20 cellular contexts compared by ENCODE assay signal in genomic region chr2:25819597-25820039, GRCh38. TPM values are rescaled to one million over a fixed set of nuclear protein-coding genes. Genes with fewer than 3 reads are reported as not detected.
DNase-seq lines count a peak whose midpoint lies in the region; TF ChIP-seq lines count a peak whose summit lies in the region.
"Had no signal": no experiment of that assay in that cellular context is flagged by ENCODE, and none has a peak within 500 bp of the region (broad histone marks: within the 10 kb centered on the region; RNA-seq: fewer than 3 reads in every experiment).

No MANE protein-coding gene starts in this region.

- H3K36me3 Mint-ChIP-seq in activated naive CD8-positive, alpha-beta T cell: peaks cover 10% of the 10 kb centered on the region
- peaks cover 45% of the 10 kb centered on the region for H3K36me3 Mint-ChIP-seq in activated naive CD8-positive, alpha-beta T cell treated with anti-CD3 and anti-CD28 coated beads for 36 hours
- H3K36me3 Mint-ChIP-seq in activated naive CD4-positive, alpha-beta T cell treated with anti-CD3 and anti-CD28 coated beads for 36 hours (ENCODE audit: low read depth): peaks cover 13% of the 10 kb centered on the region
- H3K36me3 Mint-ChIP-seq in H9 (ENCODE audit: insufficient read depth in 1 of 3, low read depth in 3 of 3): peaks cover 2 to 14% (median 4%) of the 10 kb centered on the region in 3 experiments; a peak in 4 of 7 replicates

- peak overlapping the region; percentile 19 for H3K27ac Mint-ChIP-seq in activated naive CD8-positive, alpha-beta T cell
- no peak overlapping the region for H3K27ac Mint-ChIP-seq in activated naive CD8-positive, alpha-beta T cell treated with anti-CD3 and anti-CD28 coated beads for 36 hours
- H3K27ac Mint-ChIP-seq in activated naive CD4-positive, alpha-beta T cell treated with anti-CD3 and anti-CD28 coated beads for 36 hours: no peak overlapping the region
- no peak overlapping the region; a peak in 1 of 7 replicates for H3K27ac Mint-ChIP-seq in H9
- H3K27ac Mint-ChIP-seq: HFFc6 had no signal

- no peak overlapping the region for H2BK15ac ChIP-seq in H9 (ENCODE audit: low read depth, low read length)

- H4K8ac ChIP-seq in H9 (replicated peaks; ENCODE audit: insufficient read length, low read depth, low read length): no peak overlapping the region

- H3K9ac ChIP-seq in liver (ENCODE audit: low read depth in 1 of 2, low read length in 2 of 2): no peak overlapping the region
- no peak overlapping the region for H3K9ac ChIP-seq in H9 (ENCODE audit: extremely low read depth, insufficient read length, low read length)
- H3K9ac ChIP-seq: BLaER1, GM23248 had no signal

- no peaks in the 10 kb centered on the region for H3K36me3 ChIP-seq in liver (ENCODE audit: control insufficient read depth in 4 of 4, insufficient read depth in 3 of 4, low read depth in 1 of 4, low read length in 3 of 4)
- no peaks in the 10 kb centered on the region for H3K36me3 ChIP-seq in effector memory CD4-positive, alpha-beta T cell (ENCODE audit: control insufficient read depth, insufficient read depth, low read length)

- TF ChIP-seq POLR2A in erythroblast (IDR thresholded peaks at IDR 0.05; ENCODE audit: low read length): no peak

- H4K91ac ChIP-seq in H9 (ENCODE audit: insufficient read length, low read depth, low read length): no peak overlapping the region

- peaks cover 3% of the 10 kb centered on the region; the same call in 1 of the 2 replicates for H3K79me2 ChIP-seq in H9 (ENCODE audit: insufficient read depth, low read length)

- H3K18ac ChIP-seq in H9 (ENCODE audit: insufficient read length, low read depth, low read length): no peak overlapping the region

- no peak overlapping the region for H3K4me3 Mint-ChIP-seq in activated naive CD8-positive, alpha-beta T cell
- H3K4me3 Mint-ChIP-seq in activated naive CD8-positive, alpha-beta T cell treated with anti-CD3 and anti-CD28 coated beads for 36 hours: no peak overlapping the region
- no peak overlapping the region for H3K4me3 Mint-ChIP-seq in activated naive CD4-positive, alpha-beta T cell treated with anti-CD3 and anti-CD28 coated beads for 36 hours
- H3K4me3 Mint-ChIP-seq in H9: no peak overlapping the region
- H3K4me3 Mint-ChIP-seq: CD14-positive monocyte, HFFc6 had no signal

- H2BK120ac ChIP-seq in H9 (ENCODE audit: low read depth, low read length, poor library complexity, severe bottlenecking): no peak overlapping the region

- no peak overlapping the region for H4K5ac ChIP-seq in H9 (ENCODE audit: insufficient read length, low read depth, low read length)

- no peak overlapping the region for H2BK5ac ChIP-seq in H9 (ENCODE audit: insufficient read length, low read length)

- TF ChIP-seq RAD21 in liver (IDR thresholded peaks at IDR 0.05): peak; percentile 12 to 29

- H4K20me1 ChIP-seq in H9 (ENCODE audit: control insufficient read depth, insufficient read depth, insufficient read length): no peaks in the 10 kb centered on the region

- H2AK5ac ChIP-seq in H9 (ENCODE audit: insufficient read length, low read length): no peak overlapping the region

- no peak overlapping the region for H2AFZ ChIP-seq in H9 (ENCODE audit: low read length)
- H2AFZ ChIP-seq: GM23248 had no signal

- no peak for DNase-seq in activated naive CD8-positive, alpha-beta T cell treated with anti-CD3 and anti-CD28 coated beads for 36 hours
- DNase-seq in erythroblast (lab: John Stamatoyannopoulos, UW) (peak; percentile 26 to 33), H9 (no peak)
- no peak for DNase-seq in activated naive CD4-positive, alpha-beta T cell treated with anti-CD3 and anti-CD28 coated beads for 36 hours
- no peak for DNase-seq in activated CD8-positive, alpha-beta memory T cell treated with anti-CD3 and anti-CD28 coated beads, Interleukin-2, amount 50 U/mL, for 48 hours
- DNase-seq in effector memory CD4-positive, alpha-beta T cell: no peak
- DNase-seq: CD4-positive, alpha-beta memory T cell; COR-L47; DMS 273 treated with DMSO at 0.1 percent for 48 hours; DMS53; DND-41; EL; GM23248; HFFc6 had no signal

- no peaks in the 10 kb centered on the region for H3K27me3 Mint-ChIP-seq in activated naive CD8-positive, alpha-beta T cell
- H3K27me3 Mint-ChIP-seq in activated naive CD8-positive, alpha-beta T cell treated with anti-CD3 and anti-CD28 coated beads for 36 hours: no peaks in the 10 kb centered on the region
- no peaks in the 10 kb centered on the region for H3K27me3 Mint-ChIP-seq in activated naive CD4-positive, alpha-beta T cell treated with anti-CD3 and anti-CD28 coated beads for 36 hours (ENCODE audit: low read depth)
- H3K27me3 Mint-ChIP-seq in H9 (ENCODE audit: low read depth): no peaks in the 10 kb centered on the region
- H3K27me3 Mint-ChIP-seq: CD4-positive, alpha-beta memory T cell had no signal

- no peak overlapping the region for H3K14ac ChIP-seq in H9 (ENCODE audit: insufficient read depth, low read length)

- intact Hi-C loops in activated naive CD4-positive, alpha-beta T cell treated with anti-CD3 and anti-CD28 coated beads for 36 hours (cut with micrococcal nuclease): loop anchor here (5.0 kb wide), 1 partner anchor 67 kb away; no protein-coding TSS in a partner anchor

- no peak overlapping the region for H3K4me3 ChIP-seq in liver (ENCODE audit: low read depth in 1 of 3, low read length in 3 of 3)
- no peak overlapping the region for H3K4me3 ChIP-seq in effector memory CD4-positive, alpha-beta T cell (ENCODE audit: insufficient read depth, low read depth, low read length, poor library complexity, severe bottlenecking)
- H3K4me3 ChIP-seq: BLaER1, GM12878, GM23248 had no signal

- H2BK12ac ChIP-seq in H9 (ENCODE audit: insufficient read length, low read depth, low read length): no peak overlapping the region

- CTCF ChIA-PET in activated naive CD4-positive, alpha-beta T cell treated with anti-CD3 and anti-CD28 coated beads for 36 hours (lab: Charles Lee): no interaction called here

- TF ChIP-seq CTCF in liver (IDR thresholded peaks at IDR 0.05; ENCODE audit: low read depth, low read length, missing input control): no peak
- TF ChIP-seq CTCF in H9 (conservative IDR thresholded peaks at IDR 0.05): no peak

- no peak overlapping the region for H3K4me2 ChIP-seq in H9 (ENCODE audit: insufficient read depth, insufficient read length, low read length)
- H3K4me2 ChIP-seq: BLaER1 had no signal

- H3K9me3 Mint-ChIP-seq in activated naive CD8-positive, alpha-beta T cell (ENCODE audit: low read depth): no peaks in the 10 kb centered on the region
- H3K9me3 Mint-ChIP-seq in activated naive CD8-positive, alpha-beta T cell treated with anti-CD3 and anti-CD28 coated beads for 36 hours: no peaks in the 10 kb centered on the region
- H3K9me3 Mint-ChIP-seq in activated naive CD4-positive, alpha-beta T cell treated with anti-CD3 and anti-CD28 coated beads for 36 hours: no peaks in the 10 kb centered on the region
- no peaks in the 10 kb centered on the region for H3K9me3 Mint-ChIP-seq in H9
- H3K9me3 Mint-ChIP-seq: CD14-positive monocyte, HFFc6 had no signal

- H3K4me1 ChIP-seq in liver (ENCODE audit: control insufficient read depth in 4 of 4, insufficient read depth in 4 of 4, low read length in 3 of 4) (peaks cover 6 to 50% (median 31%) of the 10 kb centered on the region in 4 donors), H9 (ENCODE audit: insufficient read depth, low read length) (no peaks in the 10 kb centered on the region)
- H3K4me1 ChIP-seq in effector memory CD4-positive, alpha-beta T cell (ENCODE audit: control insufficient read depth, insufficient read depth, low read length, poor library complexity, severe bottlenecking): peaks cover 7% of the 10 kb centered on the region
- H3K4me1 ChIP-seq: BLaER1 had no signal

- H2BK20ac ChIP-seq in H9 (ENCODE audit: low read depth, low read length, poor library complexity, severe bottlenecking): no peak overlapping the region

- peaks cover 74% of the 10 kb centered on the region for H3K4me1 Mint-ChIP-seq in activated naive CD8-positive, alpha-beta T cell (ENCODE audit: low read depth)
- peaks cover 54% of the 10 kb centered on the region for H3K4me1 Mint-ChIP-seq in activated naive CD8-positive, alpha-beta T cell treated with anti-CD3 and anti-CD28 coated beads for 36 hours
- H3K4me1 Mint-ChIP-seq in activated naive CD4-positive, alpha-beta T cell treated with anti-CD3 and anti-CD28 coated beads for 36 hours (ENCODE audit: low read depth): peaks cover 72% of the 10 kb centered on the region
- peaks cover 16 to 19% of the 10 kb centered on the region in 2 experiments for H3K4me1 Mint-ChIP-seq in H9

- H3T11ph ChIP-seq in H9 (ENCODE audit: low read length): no peak overlapping the region

- H3K27ac ChIP-seq in liver (ENCODE audit: low read depth in 1 of 2, low read length in 2 of 2) (peak overlapping the region; percentile 43 to 48), H9 (ENCODE audit: insufficient read length, low read depth, low read length) (no peak overlapping the region)
- no peak overlapping the region for H3K27ac ChIP-seq in effector memory CD4-positive, alpha-beta T cell (ENCODE audit: insufficient read depth, low read length, poor library complexity, severe bottlenecking)
- H3K27ac ChIP-seq: 22Rv1, BLaER1, GM23248 had no signal

- no peak overlapping the region for H3K23ac ChIP-seq in H9 (ENCODE audit: insufficient read length, low read depth, low read length)

- H3K9me3 ChIP-seq in liver (ENCODE audit: control insufficient read depth in 4 of 4, low read length in 3 of 4): no peaks in the 10 kb centered on the region
- H3K9me3 ChIP-seq in H9 (ENCODE audit: control insufficient read depth, low read depth, low read length): no peaks in the 10 kb centered on the region
- H3K9me3 ChIP-seq in effector memory CD4-positive, alpha-beta T cell (ENCODE audit: control insufficient read depth, low read length): no peaks in the 10 kb centered on the region
- H3K9me3 ChIP-seq: BLaER1 had no signal

- no peaks in the 10 kb centered on the region for H3K27me3 ChIP-seq in liver (ENCODE audit: control insufficient read depth in 4 of 4, insufficient read depth in 4 of 4, low read length in 3 of 4)
- no peaks in the 10 kb centered on the region for H3K27me3 ChIP-seq in H9 (ENCODE audit: insufficient read depth, low read length)
- no peaks in the 10 kb centered on the region for H3K27me3 ChIP-seq in effector memory CD4-positive, alpha-beta T cell (replicated peaks; ENCODE audit: control insufficient read depth, insufficient read depth, low read length, poor library complexity, severe bottlenecking)
- H3K27me3 ChIP-seq: BLaER1 had no signal

- H3K4ac ChIP-seq in H9 (ENCODE audit: low read depth, low read length): no peak overlapping the region

- H3K23me2 ChIP-seq in H9 (ENCODE audit: insufficient read length, low read depth, low read length, poor library complexity, severe bottlenecking): no peaks in the 10 kb centered on the region

- H3K79me1 ChIP-seq in H9 (ENCODE audit: insufficient read depth, low read depth, low read length, poor library complexity, severe bottlenecking): no peaks in the 10 kb centered on the region

- no peak overlapping the region for H3K56ac ChIP-seq in H9 (ENCODE audit: insufficient read length, low read depth, low read length)

RNA-seq across cellular contexts. Expression of gene ASXL2, which starts 58.7 kb away (rescaled TPM):
- 10 to 100 TPM; 36.2 to 39.6 TPM for total RNA-seq in activated naive CD8-positive, alpha-beta T cell treated with anti-CD3 and anti-CD28 coated beads for 36 hours
- total RNA-seq in liver: 1 to 10 TPM; 6.0 to 7.3 TPM
- 1 to 10 TPM; 2.4 to 2.8 TPM for polyA plus RNA-seq in liver
- total RNA-seq in activated naive CD4-positive, alpha-beta T cell treated with anti-CD3 and anti-CD28 coated beads for 36 hours: 10 to 100 TPM; 25.2 to 29.1 TPM
- 32.7 and 35.4 TPM in 2 replicates for total RNA-seq in H9 (2021)

Comparison
In these comparisons a context has a peak if more than half of its experiments do, and no peak if none do; other contexts are left out.
1. DNase-seq: peak in erythroblast (2 of 2); none in activated naive CD8-positive, alpha-beta T cell treated with anti-CD3 and anti-CD28 coated beads for 36 hours (single experiment), activated naive CD4-positive, alpha-beta T cell treated with anti-CD3 and anti-CD28 coated beads for 36 hours (single experiment), activated CD8-positive, alpha-beta memory T cell treated with anti-CD3 and anti-CD28 coated beads, Interleukin-2, amount 50 U/mL, for 48 hours (single experiment), H9 (single experiment) and effector memory CD4-positive, alpha-beta T cell (0 of 3).
2. H3K27ac ChIP-seq: peak in liver (2 of 2); none in H9 (single experiment) and effector memory CD4-positive, alpha-beta T cell (single experiment).